18 cellular contexts compared by ENCODE assay signal in the genomic region with DNA sequence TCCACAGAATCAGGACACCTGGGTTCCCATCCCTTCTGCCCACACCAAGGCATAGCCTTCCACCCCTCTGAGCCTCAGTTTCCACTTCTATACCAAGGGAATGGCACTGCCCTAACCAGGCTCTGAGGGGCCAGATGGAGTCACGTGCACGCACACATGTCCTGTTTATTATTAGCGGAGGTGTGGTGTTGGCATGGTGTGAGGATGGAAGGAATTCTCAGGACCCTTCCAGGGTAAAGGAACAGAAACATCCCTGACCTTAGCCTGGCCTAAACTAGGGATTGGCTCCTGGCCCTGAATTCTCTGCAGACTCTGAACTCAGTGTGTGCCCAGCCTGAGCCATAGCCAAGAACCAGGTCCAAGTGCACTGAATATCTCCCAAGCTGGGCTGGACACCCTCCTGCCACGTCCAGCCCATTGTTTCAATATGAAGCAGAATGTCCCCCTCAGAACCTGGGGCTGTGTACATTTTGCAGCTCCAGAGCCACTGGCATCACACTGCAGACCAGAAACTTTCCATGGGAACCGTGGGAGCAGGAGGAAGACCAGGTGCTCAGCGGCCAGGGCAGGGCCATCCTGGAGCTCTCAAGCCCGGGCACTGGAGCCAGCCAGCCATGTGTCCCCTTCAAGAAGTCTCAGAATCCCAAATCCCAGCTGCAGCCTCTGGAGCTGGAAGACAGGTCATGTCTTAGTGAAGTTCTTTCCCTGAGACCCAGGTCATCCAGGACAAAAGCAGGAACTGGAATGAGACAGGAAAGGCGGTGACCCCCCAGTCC.
DNase-seq lines count a peak whose midpoint lies in the region; ATAC-seq, FAIRE-seq and TF ChIP-seq lines count a peak whose summit lies in the region.
"Had no signal": no experiment of that assay in that cellular context is flagged by ENCODE, and none has a peak within 500 bp of the region (broad histone marks: within the 10 kb centered on the region; RNA-seq: fewer than 3 reads in every experiment).

No MANE protein-coding gene starts in this region.

- H3K36me3 ChIP-seq in right atrium auricular region (no peaks in the 10 kb centered on the region), pancreas (no peaks in the 10 kb centered on the region), aorta (ENCODE audit: control insufficient read depth in 1 of 2, insufficient read depth in 2 of 2, low read length in 1 of 2) (no peaks in the 10 kb centered on the region)
- H3K36me3 ChIP-seq: cardiac muscle cell had no signal

- H3K27me3 ChIP-seq in right atrium auricular region, result no peaks in the 10 kb centered on the region
- H3K27me3 ChIP-seq in pancreas, result no peaks in the 10 kb centered on the region
- no peaks in the 10 kb centered on the region for H3K27me3 ChIP-seq in aorta (ENCODE audit: control insufficient read depth in 1 of 2, insufficient read depth in 2 of 2, low read length in 1 of 2)

- H3K4me1 ChIP-seq in right atrium auricular region, result peaks cover 0 to 18% of the 10 kb centered on the region in 2 donors
- peaks cover 0 to under 1% (median 0%) of the 10 kb centered on the region in 3 donors for H3K4me1 ChIP-seq in pancreas
- no peaks in the 10 kb centered on the region for H3K4me1 ChIP-seq in aorta (ENCODE audit: control insufficient read depth in 1 of 2, insufficient read depth in 2 of 2, low read length in 2 of 2)

- H3K9me3 ChIP-seq in right atrium auricular region (peaks cover 0 to 3% of the 10 kb centered on the region in 2 donors), pancreas (no peaks in the 10 kb centered on the region), aorta (ENCODE audit: control insufficient read depth, low read length) (no peaks in the 10 kb centered on the region)

- TF ChIP-seq CTCF in right atrium auricular region (IDR thresholded peaks at IDR 0.05) (no peak), pancreas (IDR thresholded peaks at IDR 0.05) (no peak)

- no peak overlapping the region for H3K4me3 ChIP-seq in right atrium auricular region
- H3K4me3 ChIP-seq in pancreas, result no peak overlapping the region
- H3K4me3 ChIP-seq in aorta (ENCODE audit: low read length in 2 of 2), result no peak overlapping the region
- H3K4me3 ChIP-seq: cardiac muscle cell had no signal

- DNase-seq in Right ventricle myocardium inferior (ENCODE audit: missing footprints) (no peak), right atrium auricular region (ENCODE audit: low spot score) (no peak), left ventricle myocardium superior (no peak), pancreas (no peak), aorta (no peak), COLO829 (ENCODE audit: low spot score) (no peak)
- no peak for DNase-seq in activated naive CD4-positive, alpha-beta T cell treated with anti-CD3 and anti-CD28 coated beads, Interleukin-2, amount 50 U/mL, for 16 hours
- DNase-seq: DMS 273 treated with DMSO at 0.1 percent for 48 hours; foreskin melanocyte; HCEC 1CT; NCI-H1417 treated with DMSO at 0.1 percent for 48 hours; NCI-H2171; NCI-H526 treated with DMSO at 0.1 percent for 48 hours; occipital lobe; stimulated activated CD4-positive, alpha-beta T cell treated with anti-CD3 and anti-CD28 coated beads, Interleukin-4, amount 100 ng/mL, for 1 hour had no signal

- H3K27ac ChIP-seq in right atrium auricular region (peak overlapping the region in 1 of 2 donors; percentile 21), pancreas (peak overlapping the region; percentile 35 to 87 (median 84)), aorta (ENCODE audit: low read depth in 1 of 2, low read length in 2 of 2) (no peak overlapping the region)
- H3K27ac ChIP-seq: cardiac muscle cell had no signal

- intact Hi-C loops in Right ventricle myocardium inferior (cut with DNase I) (loop anchor here (2.0 kb wide), 1 partner anchor 365 kb away; no protein-coding TSS in a partner anchor), left ventricle myocardium superior (cut with micrococcal nuclease) (no loop called here), pancreas (cut with DNase I) (no loop called here), aorta (cut with DNase I) (loop anchor here in 1 of 2 donors (10.0 kb wide), 1 partner anchor 365 kb away; no protein-coding TSS in a partner anchor)

- peak; percentile 78 for ATAC-seq in Right ventricle myocardium inferior
- peak; percentile 66 for ATAC-seq in left ventricle myocardium superior
- ATAC-seq in pancreas, result peak in 1 of 4 donors; percentile 16
- ATAC-seq in aorta (ENCODE audit: low FRiP score), result peak; percentile 21
- ATAC-seq in GM19023 (IDR thresholded peaks at IDR 0.05; ENCODE audit: unreplicated experiment), result no peak

- no peak for FAIRE-seq in pancreas (lab: Jason Lieb, UNC)
- FAIRE-seq: A204.1 had no signal

- WGBS in pancreas, 2 donors, result 46 to 48% methylated on average over 8 of the region's 8 CpGs
- 20 to 25% methylated on average over 8 of the region's 8 CpGs for WGBS in aorta, 2 donors

Comparison
In these comparisons a context has a peak if more than half of its experiments do, and no peak if none do; other contexts are left out.
1. H3K27ac ChIP-seq: peak in pancreas (4 of 4); none in aorta (0 of 2).